In genomic region chr10:3578682-3579081, GRCh38 we compare ENCODE assay signal across 11 cellular contexts.
"Had no signal": no experiment of that assay in that cellular context is flagged by ENCODE, and none has a peak within 500 bp of the region (broad histone marks: within the 10 kb centered on the region; RNA-seq: fewer than 3 reads in every experiment).

No MANE protein-coding gene starts in this region.

- H3K27ac Mint-ChIP-seq: H9, HFFc6 had no signal

- DNase-seq: GM23248, GOT3, H7, H9, HCEC 1CT, HFFc6 had no signal

- H3K9me3 ChIP-seq: HAP-1 had no signal

- H3K4me1 ChIP-seq: HAP-1 had no signal

- ATAC-seq: GM23338, HCT116 had no signal

- H2AFZ ChIP-seq: GM23248 had no signal

- H3K9ac ChIP-seq: GM23248 had no signal

- H3K9me3 Mint-ChIP-seq: GM23338, H9, HFFc6 had no signal

- H3K36me3 ChIP-seq: HAP-1 had no signal

- H3K4me3 ChIP-seq: GM23248, GM23338, HAP-1 had no signal

- H3K4me2 ChIP-seq: GM23338 had no signal

- H3K4me3 Mint-ChIP-seq: GM23338, H9, HFFc6 had no signal

- H3K27ac ChIP-seq: GM23248 had no signal

- FAIRE-seq: H1, H54 had no signal
